In the genomic region with DNA sequence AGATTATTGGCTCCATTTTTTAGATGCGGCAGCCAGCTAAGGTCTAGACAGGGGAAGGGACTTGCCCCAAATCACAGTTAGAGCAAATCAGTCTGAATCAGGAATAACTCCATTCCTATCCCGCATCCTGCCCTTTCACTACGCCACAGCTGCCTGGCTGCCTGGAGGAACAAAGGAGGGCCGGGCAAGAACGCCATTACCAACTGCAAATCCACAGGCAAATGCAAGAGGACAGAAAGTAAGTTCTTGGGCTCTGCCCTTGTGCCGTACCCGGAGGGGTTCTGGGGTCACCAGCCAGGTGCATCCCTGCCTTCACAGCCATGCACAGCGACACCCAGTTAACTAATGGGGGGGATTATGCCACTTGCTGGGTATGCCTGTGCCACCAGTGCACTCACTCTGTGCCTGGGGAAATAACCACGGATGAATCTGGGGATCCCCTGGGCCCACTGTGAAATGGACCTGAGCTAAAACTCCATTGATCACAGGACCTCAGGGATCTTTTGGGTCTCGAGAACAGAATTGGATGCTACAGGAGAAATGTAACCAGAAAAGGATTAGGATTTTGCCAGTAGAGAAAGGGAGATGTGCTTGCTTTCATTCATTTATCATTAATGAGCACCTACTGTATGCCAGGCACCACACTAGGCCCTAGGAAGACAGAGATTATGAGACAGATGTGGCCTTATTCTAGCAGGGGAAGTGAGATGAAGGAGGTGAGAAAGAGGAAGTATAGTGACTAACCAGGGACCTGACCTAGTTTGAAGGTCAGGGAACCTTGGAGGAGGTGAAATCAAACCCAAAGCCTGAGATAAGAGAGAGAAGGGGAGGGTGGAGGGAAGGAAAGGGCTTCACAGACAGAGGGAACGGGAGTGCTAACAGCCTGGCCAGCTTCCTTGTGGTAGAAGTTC, we compare ENCODE assay signal across 8 cellular contexts. TPM values are rescaled to one million over a fixed set of nuclear protein-coding genes. Genes with fewer than 3 reads are reported as not detected.
DNase-seq lines count a peak whose midpoint lies in the region; ATAC-seq and TF ChIP-seq lines count a peak whose summit lies in the region.

No MANE protein-coding gene starts in this region.

- no peaks in the 10 kb centered on the region for H3K27me3 Mint-ChIP-seq in dendritic cell treated with granulocyte-macrophage colony-stimulating factor and Interleukin-4, amounts not matched to agents 40 ng/mL and 50 ng/mL, for 4 days

- peak; percentile 62 for DNase-seq in NCI-H2171 treated with DMSO at 0.1 percent for 48 hours (lab: John Stamatoyannopoulos, UW)
- DNase-seq in NCI-H2171 (lab: John Stamatoyannopoulos, UW) = no peak
- peak; percentile 32 for DNase-seq in myocyte (ENCODE audit: low read depth)
- DNase-seq in HPDE6-E6E7 (ENCODE audit: extremely low spot score) = no peak

- intact Hi-C loops in dendritic cell treated with granulocyte-macrophage colony-stimulating factor and Interleukin-4, amounts not matched to agents 40 ng/mL and 50 ng/mL, for 4 days (cut with micrococcal nuclease) = loop anchor here (1.0 to 2.0 kb wide), 3 partner anchors 27 to 89 kb away; a partner anchor contains a TSS

- ATAC-seq in HG02798 (IDR thresholded peaks at IDR 0.05; ENCODE audit: poor library complexity, unreplicated experiment) (peak; percentile 22), SK-N-SH treated with all-trans-retinoic acid at 6 μM for 48 hours (peak; percentile 28), GM21723 (IDR thresholded peaks at IDR 0.05; ENCODE audit: unreplicated experiment) (no peak)

- peaks cover 65% of the 10 kb centered on the region for H3K36me3 Mint-ChIP-seq in dendritic cell treated with granulocyte-macrophage colony-stimulating factor and Interleukin-4, amounts not matched to agents 40 ng/mL and 50 ng/mL, for 4 days (ENCODE audit: low read depth)

- peak overlapping the region; percentile 98 for H3K27ac Mint-ChIP-seq in dendritic cell treated with granulocyte-macrophage colony-stimulating factor and Interleukin-4, amounts not matched to agents 40 ng/mL and 50 ng/mL, for 4 days

- H3K4me3 Mint-ChIP-seq in dendritic cell treated with granulocyte-macrophage colony-stimulating factor and Interleukin-4, amounts not matched to agents 40 ng/mL and 50 ng/mL, for 4 days = peak overlapping the region; percentile 89

- H3K9me3 Mint-ChIP-seq in dendritic cell treated with granulocyte-macrophage colony-stimulating factor and Interleukin-4, amounts not matched to agents 40 ng/mL and 50 ng/mL, for 4 days = no peaks in the 10 kb centered on the region

- peaks cover 21% of the 10 kb centered on the region for H3K4me1 Mint-ChIP-seq in dendritic cell treated with granulocyte-macrophage colony-stimulating factor and Interleukin-4, amounts not matched to agents 40 ng/mL and 50 ng/mL, for 4 days (ENCODE audit: low read depth)

TF ChIP-seq in SK-N-SH treated with all-trans-retinoic acid at 6 μM for 48 hours, 23 proteins besides CTCF, POLR2A, EP300 and RAD21:
- TF ChIP-seq ZFP3 (CRISPR knock-in tag; IDR thresholded peaks at IDR 0.05) (no peak), ZNF70 (CRISPR knock-in tag; IDR thresholded peaks at IDR 0.05) (0 out of 2 replicates have a peak, but pooled peaks have one; percentile 31)

RNA-seq across cellular contexts. Expression of a gene that starts 17.7 kb away (rescaled TPM):
- 25.4 and 35.4 TPM in 2 replicates for total RNA-seq in myocyte
- 31.3 TPM for polyA plus RNA-seq in myocyte (2012)

RNA-seq across cellular contexts. Expression of a gene that starts 20.3 kb away (rescaled TPM):
- 4.2 and 5.6 TPM in 2 replicates for total RNA-seq in myocyte
- polyA plus RNA-seq in myocyte (2012) = 10.2 TPM

RNA-seq across cellular contexts. Expression of a gene that starts 47.2 kb away (rescaled TPM):
- 11.6 and 14.9 TPM in 2 replicates for total RNA-seq in myocyte
- polyA plus RNA-seq in myocyte (2012) = 12.7 TPM

Comparison
In these comparisons a context has a peak if more than half of its experiments do, and no peak if none do; other contexts are left out.
1. DNase-seq: peak in NCI-H2171 treated with DMSO at 0.1 percent for 48 hours (single experiment) and myocyte (single experiment); none in NCI-H2171 (single experiment) and HPDE6-E6E7 (single experiment).